Comparison of ENCODE assay signal across 1 cellular context in the genomic region with DNA sequence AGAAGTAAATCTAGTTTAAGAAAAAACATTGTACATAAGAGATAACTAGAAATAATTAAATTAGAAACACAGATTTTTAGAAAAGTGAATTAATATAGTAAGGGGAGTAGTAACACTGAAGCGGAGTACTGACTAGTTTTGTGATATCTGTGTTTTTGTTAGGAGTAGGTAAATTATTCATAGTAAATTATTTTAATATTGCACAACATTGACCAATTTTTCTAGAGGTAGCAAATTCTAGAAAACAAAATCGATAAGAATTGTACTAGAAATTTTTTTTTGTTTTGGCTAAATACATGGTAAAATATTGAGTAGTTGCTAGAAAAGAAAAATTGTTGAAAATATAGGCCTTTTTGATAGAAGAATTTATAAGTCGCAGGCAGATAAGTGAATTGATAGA.
A peak's percentile ranks its signal among the peaks of the same experiment; 100 is the strongest.
TF ChIP-seq lines count a peak whose summit lies in the region.

No MANE protein-coding gene starts in this region.

TF ChIP-seq in K562, 482 proteins besides CTCF, POLR2A, EP300 and RAD21 (continued from another document):
- TF ChIP-seq, protein P1, sequence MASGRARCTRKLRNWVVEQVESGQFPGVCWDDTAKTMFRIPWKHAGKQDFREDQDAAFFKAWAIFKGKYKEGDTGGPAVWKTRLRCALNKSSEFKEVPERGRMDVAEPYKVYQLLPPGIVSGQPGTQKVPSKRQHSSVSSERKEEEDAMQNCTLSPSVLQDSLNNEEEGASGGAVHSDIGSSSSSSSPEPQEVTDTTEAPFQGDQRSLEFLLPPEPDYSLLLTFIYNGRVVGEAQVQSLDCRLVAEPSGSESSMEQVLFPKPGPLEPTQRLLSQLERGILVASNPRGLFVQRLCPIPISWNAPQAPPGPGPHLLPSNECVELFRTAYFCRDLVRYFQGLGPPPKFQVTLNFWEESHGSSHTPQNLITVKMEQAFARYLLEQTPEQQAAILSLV (tag; IDR thresholded peaks at IDR 0.05): no peak
- TF ChIP-seq CEBPG (CRISPR knock-in tag; IDR thresholded peaks at IDR 0.05): no peak
- peak in 1 of 2 experiments; percentile 87; a peak in 3 of 4 replicates for TF ChIP-seq CEBPG (tag; conservative IDR thresholded peaks at IDR 0.05 in 1 of 2, IDR thresholded peaks at IDR 0.05 in 1 of 2)
